9 cellular contexts compared by ENCODE assay signal in the genomic region with DNA sequence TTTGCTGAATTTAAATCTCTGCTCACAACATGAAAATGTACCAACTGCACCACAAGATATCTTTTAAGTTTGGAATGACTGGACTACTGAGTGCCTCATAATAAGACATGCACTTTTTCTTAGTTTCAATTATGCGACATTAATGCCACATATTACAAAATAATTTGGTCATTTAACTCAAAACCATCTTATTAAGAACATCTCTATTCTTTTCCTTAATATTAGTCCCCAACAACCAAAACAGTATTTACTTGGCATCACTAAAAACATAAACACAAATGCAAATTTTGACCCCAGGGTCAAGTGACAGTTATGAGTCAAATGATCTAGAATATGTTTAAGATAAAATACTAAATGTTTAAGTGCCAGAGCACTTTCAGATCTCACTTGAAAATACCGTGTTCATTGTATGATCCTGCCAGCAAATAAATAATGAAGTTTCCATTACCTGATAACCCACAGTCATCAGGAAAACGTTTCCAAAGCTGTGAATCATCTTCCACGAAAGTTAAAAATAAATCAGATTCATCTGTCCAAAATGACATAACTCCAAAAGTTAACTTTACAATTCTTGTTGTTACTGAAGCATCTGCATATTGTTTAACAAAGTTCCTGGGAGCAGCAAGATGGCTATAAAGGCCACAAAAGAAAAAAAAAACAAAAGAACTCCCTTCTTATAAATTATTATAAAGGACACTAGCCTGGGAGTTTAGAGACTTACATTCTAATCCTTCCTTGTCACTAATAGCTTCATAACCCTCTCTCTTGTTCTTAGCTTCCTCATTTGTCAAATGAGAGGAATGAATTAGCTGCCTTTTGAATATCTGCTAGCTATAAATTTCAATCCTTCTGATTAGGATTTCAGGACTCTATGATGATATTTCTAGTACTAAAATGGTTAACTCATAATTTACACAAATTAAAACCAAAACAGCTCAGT. TPM values are rescaled to one million over a fixed set of nuclear protein-coding genes. Genes with fewer than 3 reads are reported as not detected.
A peak's percentile ranks its signal among the peaks of the same experiment; 100 is the strongest.
DNase-seq lines count a peak whose midpoint lies in the region; ATAC-seq and TF ChIP-seq lines count a peak whose summit lies in the region.
"Had no signal": no experiment of that assay in that cellular context is flagged by ENCODE, and none has a peak within 500 bp of the region (broad histone marks: within the 10 kb centered on the region; RNA-seq: fewer than 3 reads in every experiment).

No MANE protein-coding gene starts in this region.

- H3K27ac ChIP-seq in mesenchymal stem cell (ENCODE audit: low read length, poor library complexity, severe bottlenecking): no peak overlapping the region
- H3K27ac ChIP-seq in neuronal stem cell (replicated peaks; ENCODE audit: low read length): no peak overlapping the region
- H3K27ac ChIP-seq in neural progenitor cell: no peak overlapping the region
- H3K27ac ChIP-seq: parathyroid adenoma had no signal

- H3K79me1 ChIP-seq in mesenchymal stem cell (replicated peaks; ENCODE audit: low read length, poor library complexity, severe bottlenecking): no peaks in the 10 kb centered on the region
- peaks cover 5% of the 10 kb centered on the region for H3K79me1 ChIP-seq in neuronal stem cell (ENCODE audit: low read depth, low read length)

- POLR2A ChIA-PET in WTC11 (lab: Charles Lee): no interaction called here
- POLR2A ChIA-PET in naive thymus-derived CD8-positive, alpha-beta T cell (lab: Charles Lee): no interaction called here

- H3K23ac ChIP-seq in mesenchymal stem cell (ENCODE audit: low read length in 2 of 2) (no peak overlapping the region), neuronal stem cell (ENCODE audit: low read depth, low read length, poor library complexity) (no peak overlapping the region)

- H3K27me3 ChIP-seq in mesenchymal stem cell (ENCODE audit: control insufficient read depth in 1 of 2, insufficient read depth in 1 of 2, low read length in 2 of 2): no peaks in the 10 kb centered on the region
- H3K27me3 ChIP-seq in neuronal stem cell (ENCODE audit: control insufficient read depth in 3 of 3, insufficient read depth in 3 of 3, low read depth in 1 of 3, low read length in 3 of 3): no peaks in the 10 kb centered on the region
- no peaks in the 10 kb centered on the region for H3K27me3 ChIP-seq in neural progenitor cell

- no peak for DNase-seq in WTC11 (ENCODE audit: low spot score)
- DNase-seq in mesenchymal stem cell: peak; percentile 55
- DNase-seq in neuronal stem cell (ENCODE audit: low spot score): no peak
- no peak for DNase-seq in neural progenitor cell (ENCODE audit: low spot score)
- DNase-seq in SK-N-DZ (ENCODE audit: low spot score): no peak
- DNase-seq in naive thymus-derived CD8-positive, alpha-beta T cell: no peak

- H3K4me1 Mint-ChIP-seq in WTC11 (peaks cover 55% of the 10 kb centered on the region), neural progenitor cell (peaks cover 23% of the 10 kb centered on the region)
- H3K4me1 Mint-ChIP-seq in naive thymus-derived CD8-positive, alpha-beta T cell: peaks cover 26 to 62% (median 58%) of the 10 kb centered on the region in 4 donors

- peak overlapping the region in 1 of 2 experiments; percentile 16 for H3K4me3 ChIP-seq in mesenchymal stem cell (ENCODE audit: insufficient read depth in 1 of 2, low read depth in 1 of 2, low read length in 2 of 2)
- no peak overlapping the region for H3K4me3 ChIP-seq in neuronal stem cell (ENCODE audit: low read length in 2 of 2)
- H3K4me3 ChIP-seq in neural progenitor cell: no peak overlapping the region

- H3K36me3 Mint-ChIP-seq in WTC11 (peaks cover 22% of the 10 kb centered on the region), neural progenitor cell (peaks cover 36% of the 10 kb centered on the region)
- H3K36me3 Mint-ChIP-seq in naive thymus-derived CD8-positive, alpha-beta T cell: peaks cover 0 to 25% (median 21%) of the 10 kb centered on the region in 3 donors

- H2AFZ ChIP-seq in mesenchymal stem cell (ENCODE audit: low read depth, low read length): no peak overlapping the region
- no peak overlapping the region for H2AFZ ChIP-seq in neuronal stem cell (ENCODE audit: low read length)
- no peak overlapping the region for H2AFZ ChIP-seq in neural progenitor cell (replicated peaks)
- H2AFZ ChIP-seq: parathyroid adenoma had no signal

- peaks cover 84% of the 10 kb centered on the region for H4K20me1 ChIP-seq in neural progenitor cell (ENCODE audit: low read depth)

- H2BK15ac ChIP-seq in mesenchymal stem cell (ENCODE audit: low read depth, poor library complexity, severe bottlenecking): no peak overlapping the region
- no peak overlapping the region for H2BK15ac ChIP-seq in neuronal stem cell (ENCODE audit: low read length)

- H3K27me3 Mint-ChIP-seq in WTC11 (ENCODE audit: low read depth) (no peaks in the 10 kb centered on the region), neural progenitor cell (ENCODE audit: insufficient read depth, low read depth) (no peaks in the 10 kb centered on the region)
- H3K27me3 Mint-ChIP-seq in naive thymus-derived CD8-positive, alpha-beta T cell: no peaks in the 10 kb centered on the region

- H2BK5ac ChIP-seq in mesenchymal stem cell (ENCODE audit: low read depth, low read length, poor library complexity, severe bottlenecking) (no peak overlapping the region), neuronal stem cell (ENCODE audit: low read length) (no peak overlapping the region)

- peaks cover 11% of the 10 kb centered on the region for H3K9me3 ChIP-seq in mesenchymal stem cell (ENCODE audit: control insufficient read depth, low read length)
- peaks cover 13 to 36% of the 10 kb centered on the region in 2 donors for H3K9me3 ChIP-seq in neuronal stem cell (replicated peaks in 1 of 2; ENCODE audit: control insufficient read depth in 2 of 2, insufficient read depth in 1 of 2, low read depth in 1 of 2, low read length in 2 of 2)
- peaks cover 18% of the 10 kb centered on the region for H3K9me3 ChIP-seq in neural progenitor cell (ENCODE audit: low read depth)

- H3K27ac Mint-ChIP-seq in WTC11 (peak overlapping the region; percentile 74; the same call in 1 of the 2 replicates), neural progenitor cell (no peak overlapping the region)
- peak overlapping the region in 3 of 10 donors; percentile 5 to 35 (median 24) for H3K27ac Mint-ChIP-seq in naive thymus-derived CD8-positive, alpha-beta T cell

- H3K14ac ChIP-seq in mesenchymal stem cell (ENCODE audit: low read length in 2 of 2): no peak overlapping the region
- no peak overlapping the region for H3K14ac ChIP-seq in neuronal stem cell (ENCODE audit: low read length)

- H3K4ac ChIP-seq in mesenchymal stem cell (ENCODE audit: low read depth in 1 of 2, low read length in 2 of 2) (no peak overlapping the region), neuronal stem cell (ENCODE audit: low read length) (no peak overlapping the region)

- no peak overlapping the region for H2BK120ac ChIP-seq in mesenchymal stem cell (ENCODE audit: low read depth, low read length)
- no peak overlapping the region for H2BK120ac ChIP-seq in neuronal stem cell (ENCODE audit: low read depth, low read length)

- peak; percentile 64 for ATAC-seq in GM18508 (IDR thresholded peaks at IDR 0.05; ENCODE audit: insufficient read depth, unreplicated experiment)
- ATAC-seq in HG02623 (IDR thresholded peaks at IDR 0.05; ENCODE audit: unreplicated experiment): peak; percentile 56
- ATAC-seq in WTC11: no peak
- ATAC-seq in naive thymus-derived CD8-positive, alpha-beta T cell: no peak

- H3K18ac ChIP-seq in mesenchymal stem cell (ENCODE audit: low read depth in 1 of 2, low read length in 2 of 2) (no peak overlapping the region), neuronal stem cell (ENCODE audit: low read length) (no peak overlapping the region)

- WGBS in mesenchymal stem cell: 9% methylated on average over 4 of the region's 4 CpGs
- no CpG with 5 or more reads among the region's 4 CpGs for WGBS in neuronal stem cell (ENCODE audit: extremely low coverage in 2 of 2, insufficient read length in 2 of 2, insufficient replicate concordance in 1 of 2), 2 donors

- H3K36me3 ChIP-seq in mesenchymal stem cell (ENCODE audit: control insufficient read depth in 1 of 2, insufficient read depth in 2 of 2, low read depth in 1 of 2, low read length in 2 of 2) (peaks cover 7 to 14% of the 10 kb centered on the region in 2 experiments), neuronal stem cell (replicated peaks in 1 of 2; ENCODE audit: control insufficient read depth in 2 of 2, insufficient read depth in 2 of 2, low read length in 2 of 2) (peaks cover 2 to 31% of the 10 kb centered on the region in 2 donors), neural progenitor cell (peaks cover 10% of the 10 kb centered on the region)

- H4K91ac ChIP-seq in mesenchymal stem cell (ENCODE audit: low read length) (no peak overlapping the region), neuronal stem cell (ENCODE audit: low read depth, low read length, poor library complexity) (no peak overlapping the region)

- H3K9ac ChIP-seq in mesenchymal stem cell (ENCODE audit: low read length) (peak overlapping the region; percentile 73), neuronal stem cell (ENCODE audit: low read depth, low read length, poor library complexity) (no peak overlapping the region), neural progenitor cell (no peak overlapping the region)
- H3K9ac ChIP-seq: parathyroid adenoma had no signal

- H3K9me3 Mint-ChIP-seq in WTC11: peaks cover 24% of the 10 kb centered on the region
- peaks cover 29% of the 10 kb centered on the region for H3K9me3 Mint-ChIP-seq in neural progenitor cell
- H3K9me3 Mint-ChIP-seq in naive thymus-derived CD8-positive, alpha-beta T cell: peaks cover 0 to 15% (median 5%) of the 10 kb centered on the region in 9 donors

- CTCF ChIA-PET in WTC11 (lab: Charles Lee): interaction anchor here (1.9 kb wide), 1 partner anchor 14 kb away, joined by 4 read pairs; no protein-coding TSS in a partner anchor

- H2AK5ac ChIP-seq in mesenchymal stem cell (ENCODE audit: low read length, severe bottlenecking): no peak overlapping the region
- no peak overlapping the region for H2AK5ac ChIP-seq in neuronal stem cell (ENCODE audit: low read depth, low read length)

- H3K4me2 ChIP-seq in mesenchymal stem cell (ENCODE audit: low read length, poor library complexity, severe bottlenecking): no peak overlapping the region
- H3K4me2 ChIP-seq in neuronal stem cell (ENCODE audit: insufficient read depth, low read length, poor library complexity, severe bottlenecking): no peak overlapping the region
- H3K4me2 ChIP-seq in neural progenitor cell: no peak overlapping the region

- TF ChIP-seq CTCF in WTC11 (IDR thresholded peaks at IDR 0.05) (no peak), neural progenitor cell (IDR thresholded peaks at IDR 0.05) (no peak)

- H3K79me2 ChIP-seq in neural progenitor cell (ENCODE audit: low read depth): peaks cover 100% of the 10 kb centered on the region

- no peak overlapping the region for H2BK12ac ChIP-seq in mesenchymal stem cell (ENCODE audit: low read length in 2 of 2)
- no peak overlapping the region for H2BK12ac ChIP-seq in neuronal stem cell (ENCODE audit: low read length)

- no peak overlapping the region for H3K4me3 Mint-ChIP-seq in WTC11
- H3K4me3 Mint-ChIP-seq in neural progenitor cell: no peak overlapping the region
- H3K4me3 Mint-ChIP-seq in naive thymus-derived CD8-positive, alpha-beta T cell: no peak overlapping the region

- no peak overlapping the region for H4K8ac ChIP-seq in mesenchymal stem cell (ENCODE audit: low read length)
- no peak overlapping the region for H4K8ac ChIP-seq in neuronal stem cell (ENCODE audit: low read depth, low read length)

- peaks cover 42% of the 10 kb centered on the region for H3F3A ChIP-seq in neural progenitor cell (ENCODE audit: low read depth)

- no peaks in the 10 kb centered on the region for H3K4me1 ChIP-seq in mesenchymal stem cell (ENCODE audit: control insufficient read depth, insufficient read depth, low read depth, low read length)
- peaks cover 0 to 7% of the 10 kb centered on the region in 2 donors for H3K4me1 ChIP-seq in neuronal stem cell (ENCODE audit: control insufficient read depth in 2 of 2, insufficient read depth in 1 of 2, low read depth in 1 of 2, low read length in 2 of 2)
- peaks cover 26% of the 10 kb centered on the region for H3K4me1 ChIP-seq in neural progenitor cell

RNA-seq across cellular contexts. Expression of gene AP4S1, which starts 30.5 kb away (rescaled TPM):
- total RNA-seq in WTC11 (2021): 5.5 to 7.0 TPM (median 6.2 TPM) in 3 replicates
- 6.7 TPM for polyA plus RNA-seq in mesenchymal stem cell (2013, experiment 1 of 2)
- polyA plus RNA-seq in mesenchymal stem cell (2013, experiment 2 of 2): 7.0 TPM
- polyA plus RNA-seq in neuronal stem cell (2013, experiment 1 of 2): 4.8 TPM
- polyA plus RNA-seq in neuronal stem cell (2013, experiment 2 of 2): 5.4 TPM
- 10.4 and 24.4 TPM in 2 replicates for total RNA-seq in neural progenitor cell (ENCODE audit: low replicate concordance)
- polyA plus RNA-seq in SK-N-DZ (2014; cell fraction: cytosol; rRNA removed): 3.7 and 5.5 TPM in 2 replicates
- 4.2 and 4.7 TPM in 2 replicates for polyA plus RNA-seq in SK-N-DZ (2014; cell fraction: nucleus; rRNA removed)
- 10 to 100 TPM; 19.2 to 22.2 TPM for total RNA-seq in naive thymus-derived CD8-positive, alpha-beta T cell
- 10 to 100 TPM in 1 of 3 donors, 1 to 10 TPM in 2; 6.1 to 11.1 (median 8.3) TPM for polyA plus RNA-seq in naive thymus-derived CD8-positive, alpha-beta T cell

RNA-seq across cellular contexts. Expression of gene STRN3, which starts 31.2 kb away (rescaled TPM):
- 37.1 to 40.8 TPM (median 40.4 TPM) in 3 replicates for total RNA-seq in WTC11 (2021)
- polyA plus RNA-seq in mesenchymal stem cell (2013, experiment 1 of 2): 19.4 TPM
- polyA plus RNA-seq in mesenchymal stem cell (2013, experiment 2 of 2): 20.0 TPM
- polyA plus RNA-seq in neuronal stem cell (2013, experiment 1 of 2): 25.3 TPM
- polyA plus RNA-seq in neuronal stem cell (2013, experiment 2 of 2): 24.7 TPM
- total RNA-seq in neural progenitor cell (ENCODE audit: low replicate concordance): 54.2 and 104 TPM in 2 replicates
- polyA plus RNA-seq in SK-N-DZ (2014; cell fraction: cytosol; rRNA removed): 27.4 and 35.2 TPM in 2 replicates
- polyA plus RNA-seq in SK-N-DZ (2014; cell fraction: nucleus; rRNA removed): 23.1 and 31.2 TPM in 2 replicates
- total RNA-seq in naive thymus-derived CD8-positive, alpha-beta T cell: 10 to 100 TPM; 23.3 to 26.8 TPM
- 1 to 10 TPM; 3.0 to 4.8 (median 3.2) TPM for polyA plus RNA-seq in naive thymus-derived CD8-positive, alpha-beta T cell

Comparison
In these comparisons a context has a peak if more than half of its experiments do, and no peak if none do; other contexts are left out.
1. ATAC-seq: peak in GM18508 (single experiment) and HG02623 (single experiment); none in WTC11 (single experiment) and naive thymus-derived CD8-positive, alpha-beta T cell (0 of 2).